ENCODE assay signal across 9 cellular contexts in genomic region chr4:180828455-180829018, GRCh38.
DNase-seq lines count a peak whose midpoint lies in the region; ATAC-seq and TF ChIP-seq lines count a peak whose summit lies in the region.
"Had no signal": no experiment of that assay in that cellular context is flagged by ENCODE, and none has a peak within 500 bp of the region (broad histone marks: within the 10 kb centered on the region; RNA-seq: fewer than 3 reads in every experiment).

No MANE protein-coding gene starts in this region.

- H4K20me1 ChIP-seq in fibroblast of lung (ENCODE audit: control insufficient read depth, extremely low read depth, insufficient read depth, low read length), result no peaks in the 10 kb centered on the region

- H3K36me3 ChIP-seq in RWPE2 (ENCODE audit: low read depth) (no peaks in the 10 kb centered on the region), fibroblast of lung (ENCODE audit: control insufficient read depth, insufficient read depth, low read length) (no peaks in the 10 kb centered on the region)

- H3K79me2 ChIP-seq in fibroblast of lung (ENCODE audit: control insufficient read depth, insufficient read depth, low read length), result no peaks in the 10 kb centered on the region
- H3K79me2 ChIP-seq: parathyroid adenoma had no signal

- H3K4me1 ChIP-seq in RWPE2 (ENCODE audit: insufficient read depth, poor library complexity, severe bottlenecking) (peaks cover 9% of the 10 kb centered on the region), fibroblast of lung (ENCODE audit: control insufficient read depth, extremely low read depth, insufficient read depth, low read length) (peaks cover 3% of the 10 kb centered on the region)
- H3K4me1 ChIP-seq: parathyroid adenoma had no signal

- H3K27me3 ChIP-seq in RWPE2 (ENCODE audit: insufficient read depth, poor library complexity, severe bottlenecking) (no peaks in the 10 kb centered on the region), fibroblast of lung (ENCODE audit: control insufficient read depth, insufficient read depth, low read length) (no peaks in the 10 kb centered on the region)

- no peak overlapping the region for H2AFZ ChIP-seq in fibroblast of lung (ENCODE audit: low read length)
- H2AFZ ChIP-seq: parathyroid adenoma had no signal

- TF ChIP-seq CTCF in RWPE2 (IDR thresholded peaks at IDR 0.05; ENCODE audit: poor library complexity, severe bottlenecking) (peak; percentile 95), fibroblast of lung (conservative IDR thresholded peaks at IDR 0.05 in 1 of 2, IDR thresholded peaks at IDR 0.05 in 1 of 2; ENCODE audit: low read depth in 1 of 2, low read length in 2 of 2) (peak; percentile 56 to 76), retinal pigment epithelial cell (conservative IDR thresholded peaks at IDR 0.05; ENCODE audit: low read depth, low read length) (peak; percentile 75), coronary artery (IDR thresholded peaks at IDR 0.05) (no peak)

- H3K9ac ChIP-seq in fibroblast of lung (ENCODE audit: insufficient read depth, low read length), result no peak overlapping the region
- H3K9ac ChIP-seq: parathyroid adenoma had no signal

- H3K27ac ChIP-seq in RWPE2 (ENCODE audit: poor library complexity, severe bottlenecking) (peak overlapping the region; percentile 56), fibroblast of lung (ENCODE audit: insufficient read depth, low read length) (no peak overlapping the region), coronary artery (no peak overlapping the region)
- H3K27ac ChIP-seq: parathyroid adenoma had no signal

- no peak overlapping the region for H3K4me3 ChIP-seq in RWPE2 (ENCODE audit: severe bottlenecking)
- H3K4me3 ChIP-seq in fibroblast of lung (replicated peaks in 1 of 4; ENCODE audit: control extremely low read depth in 1 of 4, insufficient read depth in 1 of 4, low read depth in 3 of 4, low read length in 4 of 4), result no peak overlapping the region
- no peak overlapping the region for H3K4me3 ChIP-seq in retinal pigment epithelial cell (ENCODE audit: low read length)
- no peak overlapping the region for H3K4me3 ChIP-seq in coronary artery

- no peak overlapping the region for H3K4me2 ChIP-seq in fibroblast of lung (ENCODE audit: extremely low read depth, insufficient read depth, low read length)

- no peaks in the 10 kb centered on the region for H3K9me3 ChIP-seq in RWPE2 (ENCODE audit: severe bottlenecking)
- H3K9me3 ChIP-seq in fibroblast of lung (ENCODE audit: control insufficient read depth, insufficient read depth, low read depth, low read length), result no peaks in the 10 kb centered on the region

- peak; percentile 48 for ATAC-seq in RWPE2 (ENCODE audit: low read depth)
- no peak for ATAC-seq in GM18861 (IDR thresholded peaks at IDR 0.05; ENCODE audit: unreplicated experiment)

- peak; percentile 68 for DNase-seq in ELR (ENCODE audit: low read depth)
- DNase-seq in MV-4-11 (lab: John Stamatoyannopoulos, UW), result peak; percentile 14
- no peak for DNase-seq in RWPE2 (ENCODE audit: low spot score)
- peak; percentile 69 to 91 for DNase-seq in fibroblast of lung (ENCODE audit: low read depth in 2 of 2)
- no peak for DNase-seq in retinal pigment epithelial cell (ENCODE audit: low read depth)
- DNase-seq in coronary artery (ENCODE audit: low spot score), result no peak
- no peak for DNase-seq in CD1c-positive myeloid dendritic cell (ENCODE audit: extremely low spot score)

Comparison
In these comparisons a context has a peak if more than half of its experiments do, and no peak if none do; other contexts are left out.
1. DNase-seq: peak in ELR (single experiment), MV-4-11 (single experiment) and fibroblast of lung (2 of 2); none in RWPE2 (single experiment), retinal pigment epithelial cell (single experiment), coronary artery (single experiment) and CD1c-positive myeloid dendritic cell (single experiment).